8 cellular contexts compared by ENCODE assay signal in the genomic region with DNA sequence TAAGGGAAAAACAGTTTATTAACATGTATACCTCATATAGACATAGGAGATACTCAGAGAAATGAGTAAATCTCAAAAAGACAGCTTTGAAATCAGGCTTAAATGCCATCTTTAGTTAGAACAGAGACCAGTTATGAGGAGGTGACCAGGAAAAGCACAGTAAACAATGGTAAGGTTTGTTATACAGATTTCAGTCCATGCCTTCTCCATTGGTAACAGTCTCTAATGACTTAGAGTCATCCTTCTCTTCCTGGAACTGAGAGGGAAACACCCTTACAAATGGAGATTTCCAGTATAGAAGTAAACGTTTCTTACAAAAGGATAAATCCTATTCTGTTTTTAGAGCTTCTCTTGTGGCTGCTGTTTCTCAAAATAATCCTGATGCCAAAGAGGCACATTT.
"Had no signal": no experiment of that assay in that cellular context is flagged by ENCODE, and none has a peak within 500 bp of the region (broad histone marks: within the 10 kb centered on the region; RNA-seq: fewer than 3 reads in every experiment).

No MANE protein-coding gene starts in this region.

- H3K4me2 ChIP-seq: GM23338 had no signal

- ATAC-seq: GM23338, HCT116 had no signal

- H3K27ac Mint-ChIP-seq: GM23338, H9, HFFc6 had no signal

- H3K36me3 ChIP-seq: HAP-1 had no signal

- H3K9me3 ChIP-seq: HAP-1 had no signal

- H2AFZ ChIP-seq: GM23338 had no signal

- DNase-seq: GOT3, H7, H9, HCEC 1CT, HFFc6 had no signal

- H3K4me3 ChIP-seq: GM23338, HAP-1 had no signal

- H3K4me3 Mint-ChIP-seq: GM23338, H9, HFFc6 had no signal
